Comparison of ENCODE assay signal across 24 cellular contexts in the genomic region with DNA sequence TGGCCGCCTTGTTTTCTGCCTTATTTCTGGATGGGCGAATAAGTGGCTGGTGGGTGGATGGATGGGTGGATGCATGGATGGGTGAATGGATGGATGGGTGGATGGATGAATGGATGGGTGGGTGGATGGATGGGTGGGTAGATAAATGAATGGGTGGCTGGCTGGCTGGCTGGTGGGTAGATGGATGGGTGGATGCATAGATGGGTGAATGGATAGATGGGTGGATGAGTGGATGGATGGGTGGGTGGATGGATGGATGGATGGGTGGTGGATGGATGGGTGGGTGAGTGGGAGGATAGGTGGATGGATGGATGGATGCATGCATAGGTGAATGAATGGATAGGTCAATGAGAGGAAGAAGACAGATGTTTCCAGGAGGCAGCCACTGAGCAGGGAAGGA.
DNase-seq lines count a peak whose midpoint lies in the region; ATAC-seq and TF ChIP-seq lines count a peak whose summit lies in the region.
"Had no signal": no experiment of that assay in that cellular context is flagged by ENCODE, and none has a peak within 500 bp of the region (broad histone marks: within the 10 kb centered on the region; RNA-seq: fewer than 3 reads in every experiment).

No MANE protein-coding gene starts in this region.

- POLR2A ChIA-PET in HEK293 (lab: Yijun Ruan, JAX) (no interaction called here), OCI-LY7 (lab: Charles Lee) (no interaction called here)

- H3K27ac ChIP-seq in HEK293 (ENCODE audit: extremely low read depth, low read depth, low read length) (no peak overlapping the region), angular gyrus (ENCODE audit: low read depth, low read length) (peak overlapping the region; percentile 26), OCI-LY7 (ENCODE audit: low read depth, low read length, poor library complexity, severe bottlenecking) (no peak overlapping the region), heart left ventricle (no peak overlapping the region)
- H3K27ac ChIP-seq: BLaER1 had no signal

- H3K36me3 ChIP-seq in HEK293 (ENCODE audit: control insufficient read depth in 2 of 2, insufficient read depth in 1 of 2, low read length in 2 of 2) (no peaks in the 10 kb centered on the region), OCI-LY7 (ENCODE audit: insufficient read depth, low read length) (no peaks in the 10 kb centered on the region), heart left ventricle (no peaks in the 10 kb centered on the region)
- H3K36me3 ChIP-seq: BE2C, BLaER1 had no signal

- H3K79me2 ChIP-seq in OCI-LY7 (ENCODE audit: insufficient read depth, low read depth, low read length), result no peaks in the 10 kb centered on the region

- TF ChIP-seq CTCF in HEK293 (tag by site-specific recombination; IDR thresholded peaks at IDR 0.05) (no peak), endothelial cell (IDR thresholded peaks at IDR 0.05; ENCODE audit: unreplicated experiment) (no peak), OCI-LY7 (conservative IDR thresholded peaks at IDR 0.05; ENCODE audit: low read length) (no peak), heart left ventricle (IDR thresholded peaks at IDR 0.05) (no peak)

- no peaks in the 10 kb centered on the region for H3K4me1 ChIP-seq in HEK293 (ENCODE audit: control insufficient read depth, insufficient read depth, low read length)
- no peaks in the 10 kb centered on the region for H3K4me1 ChIP-seq in OCI-LY7 (ENCODE audit: insufficient read depth, low read length, poor library complexity, severe bottlenecking)
- peaks cover 0 to 4% (median 0%) of the 10 kb centered on the region in 12 donors for H3K4me1 ChIP-seq in heart left ventricle
- H3K4me1 ChIP-seq: BE2C had no signal

- H3K9me3 Mint-ChIP-seq in endothelial cell (ENCODE audit: unreplicated experiment), result peaks cover 11% of the 10 kb centered on the region

- no peak overlapping the region for H3K4me3 ChIP-seq in HEK293 (ENCODE audit: low read depth, low read length)
- H3K4me3 ChIP-seq in OCI-LY7 (ENCODE audit: low read depth, low read length, poor library complexity, severe bottlenecking), result no peak overlapping the region
- H3K4me3 ChIP-seq in heart left ventricle, result no peak overlapping the region
- H3K4me3 ChIP-seq: BLaER1, GM12878 had no signal

- no TSS peak for BruUV-seq in OCI-LY7 (replicated peaks; lab: Mats Ljungman, UMichigan)

- H3K4me3 Mint-ChIP-seq in endothelial cell (ENCODE audit: unreplicated experiment), result peak overlapping the region; percentile 31
- H3K4me3 Mint-ChIP-seq: CD4-positive, alpha-beta memory T cell; CD4-positive, CD25-positive, alpha-beta regulatory T cell; CD8-positive, alpha-beta memory T cell had no signal

- H3K9me3 ChIP-seq in HEK293 (ENCODE audit: control insufficient read depth, insufficient read depth, low read depth, low read length) (no peaks in the 10 kb centered on the region), OCI-LY7 (ENCODE audit: low read length) (peaks cover 11% of the 10 kb centered on the region), heart left ventricle (peaks cover 0 to 32% (median 18%) of the 10 kb centered on the region in 12 donors)
- H3K9me3 ChIP-seq: BE2C had no signal

- intact Hi-C loops in OCI-LY7 (cut with micrococcal nuclease; ENCODE audit: unreplicated experiment), result no loop called here
- intact Hi-C loops in heart left ventricle (cut with DNase I), result no loop called here

- H3K27ac Mint-ChIP-seq in endothelial cell (ENCODE audit: unreplicated experiment), result no peak overlapping the region
- H3K27ac Mint-ChIP-seq: CD4-positive, CD25-positive, alpha-beta regulatory T cell; CD8-positive, alpha-beta memory T cell had no signal

- H4K20me1 ChIP-seq in OCI-LY7 (ENCODE audit: insufficient read depth, low read length), result no peaks in the 10 kb centered on the region
- H4K20me1 ChIP-seq: BLaER1 had no signal

- H3K27me3 ChIP-seq in heart left ventricle, result peaks cover 0 to 26% (median 12%) of the 10 kb centered on the region in 9 donors
- H3K27me3 ChIP-seq: BE2C, BLaER1 had no signal

- TF ChIP-seq POLR2A in heart left ventricle (IDR thresholded peaks at IDR 0.05), result no peak

- no peak overlapping the region for H2AFZ ChIP-seq in OCI-LY7 (ENCODE audit: low read length)

- WGBS in heart left ventricle, 4 donors, result 92 to 98% (median 93%) methylated on average over 2 of the region's 2 CpGs

- no peaks in the 10 kb centered on the region for H3K4me1 Mint-ChIP-seq in endothelial cell (ENCODE audit: unreplicated experiment)

- H3K9me2 ChIP-seq in OCI-LY7 (ENCODE audit: insufficient read depth, low read length), result no peaks in the 10 kb centered on the region

- CTCF ChIA-PET in HEK293 (lab: Yijun Ruan, JAX) (no interaction called here), OCI-LY7 (lab: Charles Lee; ENCODE audit: unreplicated experiment) (no interaction called here)

- DNase-seq in endothelial cell (ENCODE audit: low spot score), result no peak
- no peak for DNase-seq in SHP77 (lab: John Stamatoyannopoulos, UW)
- DNase-seq in OCI-LY7 (ENCODE audit: low spot score), result no peak
- no peak for DNase-seq in heart left ventricle
- DNase-seq: 8988T; ACHN; BE2C; C1 segment of cervical spinal cord; CD4-positive, CD25-positive, alpha-beta regulatory T cell; CD8-positive, alpha-beta memory T cell; COR-L47; DMS 273 treated with DMSO at 0.1 percent for 48 hours; DMS153; DMS53; DMS79; DND-41; EL; GDM1 had no signal

- H3K36me3 Mint-ChIP-seq in endothelial cell (ENCODE audit: low read depth, unreplicated experiment), result peaks cover 14% of the 10 kb centered on the region
- H3K36me3 Mint-ChIP-seq: CD14-positive monocyte had no signal

- ATAC-seq in heart left ventricle, result no peak
- ATAC-seq: GM12878 had no signal

- H3K4me2 ChIP-seq in OCI-LY7 (ENCODE audit: low read length), result no peak overlapping the region
- H3K4me2 ChIP-seq: BLaER1 had no signal

- H3K27me3 Mint-ChIP-seq in endothelial cell (ENCODE audit: unreplicated experiment), result peaks cover 19% of the 10 kb centered on the region
- H3K27me3 Mint-ChIP-seq: CD4-positive, alpha-beta memory T cell; CD4-positive, CD25-positive, alpha-beta regulatory T cell had no signal

TF ChIP-seq in HEK293, 187 proteins besides CTCF, POLR2A, EP300 and RAD21 (continues in another document):
- TF ChIP-seq, protein P1, sequence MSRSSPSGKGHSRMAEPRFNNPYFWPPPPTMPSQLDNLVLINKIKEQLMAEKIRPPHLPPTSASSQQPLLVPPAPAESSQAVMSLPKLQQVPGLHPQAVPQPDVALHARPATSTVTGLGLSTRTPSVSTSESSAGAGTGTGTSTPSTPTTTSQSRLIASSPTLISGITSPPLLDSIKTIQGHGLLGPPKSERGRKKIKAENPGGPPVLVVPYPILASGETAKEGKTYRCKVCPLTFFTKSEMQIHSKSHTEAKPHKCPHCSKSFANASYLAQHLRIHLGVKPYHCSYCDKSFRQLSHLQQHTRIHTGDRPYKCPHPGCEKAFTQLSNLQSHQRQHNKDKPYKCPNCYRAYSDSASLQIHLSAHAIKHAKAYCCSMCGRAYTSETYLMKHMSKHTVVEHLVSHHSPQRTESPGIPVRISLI (tag by site-specific recombination; IDR thresholded peaks at IDR 0.05), result no peak
- TF ChIP-seq REPIN1 (tag by site-specific recombination; IDR thresholded peaks at IDR 0.05; ENCODE audit: low read depth), result no peak
- peak; percentile 96 for TF ChIP-seq ZFHX2 (tag by site-specific recombination; conservative IDR thresholded peaks at IDR 0.05)
- TF ChIP-seq PRDM1 (tag by site-specific recombination; IDR thresholded peaks at IDR 0.05), result no peak
- TF ChIP-seq, protein P2, sequence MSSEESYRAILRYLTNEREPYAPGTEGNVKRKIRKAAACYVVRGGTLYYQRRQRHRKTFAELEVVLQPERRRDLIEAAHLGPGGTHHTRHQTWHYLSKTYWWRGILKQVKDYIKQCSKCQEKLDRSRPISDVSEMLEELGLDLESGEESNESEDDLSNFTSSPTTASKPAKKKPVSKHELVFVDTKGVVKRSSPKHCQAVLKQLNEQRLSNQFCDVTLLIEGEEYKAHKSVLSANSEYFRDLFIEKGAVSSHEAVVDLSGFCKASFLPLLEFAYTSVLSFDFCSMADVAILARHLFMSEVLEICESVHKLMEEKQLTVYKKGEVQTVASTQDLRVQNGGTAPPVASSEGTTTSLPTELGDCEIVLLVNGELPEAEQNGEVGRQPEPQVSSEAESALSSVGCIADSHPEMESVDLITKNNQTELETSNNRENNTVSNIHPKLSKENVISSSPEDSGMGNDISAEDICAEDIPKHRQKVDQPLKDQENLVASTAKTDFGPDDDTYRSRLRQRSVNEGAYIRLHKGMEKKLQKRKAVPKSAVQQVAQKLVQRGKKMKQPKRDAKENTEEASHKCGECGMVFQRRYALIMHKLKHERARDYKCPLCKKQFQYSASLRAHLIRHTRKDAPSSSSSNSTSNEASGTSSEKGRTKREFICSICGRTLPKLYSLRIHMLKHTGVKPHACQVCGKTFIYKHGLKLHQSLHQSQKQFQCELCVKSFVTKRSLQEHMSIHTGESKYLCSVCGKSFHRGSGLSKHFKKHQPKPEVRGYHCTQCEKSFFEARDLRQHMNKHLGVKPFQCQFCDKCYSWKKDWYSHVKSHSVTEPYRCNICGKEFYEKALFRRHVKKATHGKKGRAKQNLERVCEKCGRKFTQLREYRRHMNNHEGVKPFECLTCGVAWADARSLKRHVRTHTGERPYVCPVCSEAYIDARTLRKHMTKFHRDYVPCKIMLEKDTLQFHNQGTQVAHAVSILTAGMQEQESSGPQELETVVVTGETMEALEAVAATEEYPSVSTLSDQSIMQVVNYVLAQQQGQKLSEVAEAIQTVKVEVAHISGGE (tag by site-specific recombination; conservative IDR thresholded peaks at IDR 0.05; ENCODE audit: low read depth), result no peak
- no peak for TF ChIP-seq ZNF473 (tag by site-specific recombination; IDR thresholded peaks at IDR 0.05)
- no peak for TF ChIP-seq KLF9 (tag by site-specific recombination; IDR thresholded peaks at IDR 0.05; ENCODE audit: low read depth)
- no peak for TF ChIP-seq MYNN (tag by site-specific recombination; IDR thresholded peaks at IDR 0.05; ENCODE audit: borderline replicate concordance)
- TF ChIP-seq, protein P3, sequence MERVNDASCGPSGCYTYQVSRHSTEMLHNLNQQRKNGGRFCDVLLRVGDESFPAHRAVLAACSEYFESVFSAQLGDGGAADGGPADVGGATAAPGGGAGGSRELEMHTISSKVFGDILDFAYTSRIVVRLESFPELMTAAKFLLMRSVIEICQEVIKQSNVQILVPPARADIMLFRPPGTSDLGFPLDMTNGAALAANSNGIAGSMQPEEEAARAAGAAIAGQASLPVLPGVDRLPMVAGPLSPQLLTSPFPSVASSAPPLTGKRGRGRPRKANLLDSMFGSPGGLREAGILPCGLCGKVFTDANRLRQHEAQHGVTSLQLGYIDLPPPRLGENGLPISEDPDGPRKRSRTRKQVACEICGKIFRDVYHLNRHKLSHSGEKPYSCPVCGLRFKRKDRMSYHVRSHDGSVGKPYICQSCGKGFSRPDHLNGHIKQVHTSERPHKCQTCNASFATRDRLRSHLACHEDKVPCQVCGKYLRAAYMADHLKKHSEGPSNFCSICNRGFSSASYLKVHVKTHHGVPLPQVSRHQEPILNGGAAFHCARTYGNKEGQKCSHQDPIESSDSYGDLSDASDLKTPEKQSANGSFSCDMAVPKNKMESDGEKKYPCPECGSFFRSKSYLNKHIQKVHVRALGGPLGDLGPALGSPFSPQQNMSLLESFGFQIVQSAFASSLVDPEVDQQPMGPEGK (tag by site-specific recombination; IDR thresholded peaks at IDR 0.05), result no peak
- TF ChIP-seq TRIM28 (IDR thresholded peaks at IDR 0.05; ENCODE audit: borderline replicate concordance, low read length), result no peak
